ENCODE assay signal across 8 cellular contexts in the genomic region with DNA sequence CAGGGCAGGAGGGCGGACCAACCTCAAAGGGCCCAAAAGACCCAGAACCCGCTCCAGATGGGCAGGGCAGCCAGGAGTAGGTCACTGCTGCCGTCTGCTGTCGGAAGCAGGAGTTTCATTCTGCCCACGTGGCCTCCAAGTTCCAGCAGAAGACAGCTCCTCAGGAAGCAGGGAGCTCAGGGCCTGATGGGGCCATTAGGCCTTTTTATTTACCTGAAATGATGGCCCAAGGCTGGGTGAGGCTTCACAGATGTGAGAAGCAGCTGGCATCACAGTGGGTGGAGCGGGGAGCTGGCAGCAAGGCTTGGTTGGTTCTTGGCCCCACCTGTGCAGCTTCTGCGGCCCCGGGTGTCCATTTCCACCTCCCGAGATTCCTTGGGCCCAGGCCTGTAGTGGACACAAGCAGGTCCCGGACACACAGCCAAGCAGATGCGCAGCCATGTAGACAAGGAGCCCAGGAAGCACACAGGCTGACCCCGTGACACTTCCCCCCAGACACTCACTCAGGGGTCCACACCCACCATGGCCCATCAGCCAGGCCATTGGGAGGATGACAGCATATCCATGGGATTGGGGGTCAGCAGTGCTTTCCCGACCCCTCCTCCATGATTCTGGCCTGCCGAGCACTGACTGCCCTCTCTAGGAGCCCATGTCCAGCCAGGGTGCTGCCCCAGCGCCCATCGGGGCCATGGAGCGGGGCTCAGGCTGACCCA. TPM values are rescaled to one million over a fixed set of nuclear protein-coding genes. Genes with fewer than 3 reads are reported as not detected.
DNase-seq lines count a peak whose midpoint lies in the region; ATAC-seq and TF ChIP-seq lines count a peak whose summit lies in the region.

No MANE protein-coding gene starts in this region.

- no peaks in the 10 kb centered on the region for H3K36me3 Mint-ChIP-seq in activated CD4-positive, alpha-beta T cell treated with anti-CD3 and anti-CD28 coated beads for 36 hours (ENCODE audit: low read depth)
- H3K36me3 Mint-ChIP-seq in activated CD4-positive, alpha-beta T cell treated with anti-CD3 and anti-CD28 coated beads, Interleukin-2, amount 10 ng/mL, durations not matched to agents 24 days and 14 days (ENCODE audit: low read depth), result no peaks in the 10 kb centered on the region
- H3K36me3 Mint-ChIP-seq in MCF 10A (ENCODE audit: insufficient read depth, unreplicated experiment), result no peaks in the 10 kb centered on the region

- no peak for ATAC-seq in activated CD4-positive, alpha-beta T cell treated with anti-CD3 and anti-CD28 coated beads for 36 hours
- ATAC-seq in upper lobe of left lung (ENCODE audit: low FRiP score in 2 of 2) (peak in 1 of 2 donors; percentile 60), HG02678 (IDR thresholded peaks at IDR 0.05; ENCODE audit: unreplicated experiment) (no peak)

- intact Hi-C loops in activated CD4-positive, alpha-beta T cell treated with anti-CD3 and anti-CD28 coated beads for 36 hours (cut with DNase I, micrococcal nuclease), result no loop called here
- intact Hi-C loops in activated CD4-positive, alpha-beta T cell treated with anti-CD3 and anti-CD28 coated beads, Interleukin-2, amount 10 ng/mL, durations not matched to agents 24 days and 14 days (cut with micrococcal nuclease), result no loop called here
- intact Hi-C loops in MCF 10A (cut with micrococcal nuclease), result loop anchor here (1.0 to 2.0 kb wide), 2 partner anchors 85 to 380 kb away; no protein-coding TSS in a partner anchor

- CTCF ChIA-PET in activated CD4-positive, alpha-beta T cell treated with anti-CD3 and anti-CD28 coated beads for 36 hours (lab: Charles Lee), result interaction anchor here (0.6 kb wide), 1 partner anchor 148 kb away, joined by 3 read pairs; no protein-coding TSS in a partner anchor
- CTCF ChIA-PET in MCF 10A (lab: Yijun Ruan, JAX), result interaction anchor here (0.6 to 2.3 kb wide), 10 partner anchors 10 to 295 kb away, joined by 3 to 12 read pairs (median 6); no protein-coding TSS in a partner anchor

- TF ChIP-seq POLR2A in upper lobe of left lung (IDR thresholded peaks at IDR 0.05), result no peak

- H3K4me1 Mint-ChIP-seq in activated CD4-positive, alpha-beta T cell treated with anti-CD3 and anti-CD28 coated beads for 36 hours, result peaks cover 6% of the 10 kb centered on the region
- no peaks in the 10 kb centered on the region for H3K4me1 Mint-ChIP-seq in activated CD4-positive, alpha-beta T cell treated with anti-CD3 and anti-CD28 coated beads, Interleukin-2, amount 10 ng/mL, durations not matched to agents 24 days and 14 days
- H3K4me1 Mint-ChIP-seq in MCF 10A (ENCODE audit: insufficient read depth, unreplicated experiment), result peaks cover 4% of the 10 kb centered on the region

- no peaks in the 10 kb centered on the region for H3K36me3 ChIP-seq in upper lobe of left lung

- DNase-seq in activated CD4-positive, alpha-beta T cell treated with anti-CD3 and anti-CD28 coated beads for 36 hours, result no peak
- DNase-seq in activated CD4-positive, alpha-beta T cell treated with anti-CD3 and anti-CD28 coated beads, Interleukin-2, amount 10 ng/mL, durations not matched to agents 24 days and 14 days, result no peak
- DNase-seq in MCF 10A (ENCODE audit: unreplicated experiment) (peak; percentile 62), kidney glomerular epithelial cell (lab: John Stamatoyannopoulos, UW) (peak; percentile 26), upper lobe of left lung (peak in 1 of 2 donors; percentile 50), NCI-H2081 (lab: John Stamatoyannopoulos, UW) (no peak), NK-92 (lab: John Stamatoyannopoulos, UW; ENCODE audit: unreplicated experiment) (no peak)

- no peak overlapping the region for H3K4me3 Mint-ChIP-seq in activated CD4-positive, alpha-beta T cell treated with anti-CD3 and anti-CD28 coated beads for 36 hours
- no peak overlapping the region for H3K4me3 Mint-ChIP-seq in activated CD4-positive, alpha-beta T cell treated with anti-CD3 and anti-CD28 coated beads, Interleukin-2, amount 10 ng/mL, durations not matched to agents 24 days and 14 days
- H3K4me3 Mint-ChIP-seq in MCF 10A (ENCODE audit: unreplicated experiment), result no peak overlapping the region

- POLR2A ChIA-PET in activated CD4-positive, alpha-beta T cell treated with anti-CD3 and anti-CD28 coated beads for 36 hours (lab: Charles Lee), result no interaction called here
- POLR2A ChIA-PET in MCF 10A (lab: Yijun Ruan, JAX), result interaction anchor here (0.5 to 1.5 kb wide), 6 partner anchors 98 to 457 kb away, joined by 3 to 5 read pairs (median 3); partner anchors contain the start of gene DCUN1D2

- no peak overlapping the region for H3K27ac ChIP-seq in upper lobe of left lung

- H3K4me3 ChIP-seq in upper lobe of left lung, result no peak overlapping the region

- no TSS peak for BruUV-seq in MCF 10A (replicated peaks; lab: Mats Ljungman, UMichigan)

- H3K27ac Mint-ChIP-seq in activated CD4-positive, alpha-beta T cell treated with anti-CD3 and anti-CD28 coated beads for 36 hours, result peak overlapping the region; percentile 19
- H3K27ac Mint-ChIP-seq in activated CD4-positive, alpha-beta T cell treated with anti-CD3 and anti-CD28 coated beads, Interleukin-2, amount 10 ng/mL, durations not matched to agents 24 days and 14 days, result no peak overlapping the region
- no peak overlapping the region for H3K27ac Mint-ChIP-seq in MCF 10A (ENCODE audit: low read depth, unreplicated experiment)

- 77 to 80% methylated on average over 2 to 17 of the region's 17 CpGs for WGBS in upper lobe of left lung, 2 donors

- no peak for TF ChIP-seq EP300 in upper lobe of left lung (IDR thresholded peaks at IDR 0.05)

- no peaks in the 10 kb centered on the region for H3K27me3 Mint-ChIP-seq in activated CD4-positive, alpha-beta T cell treated with anti-CD3 and anti-CD28 coated beads for 36 hours
- no peaks in the 10 kb centered on the region for H3K27me3 Mint-ChIP-seq in activated CD4-positive, alpha-beta T cell treated with anti-CD3 and anti-CD28 coated beads, Interleukin-2, amount 10 ng/mL, durations not matched to agents 24 days and 14 days
- H3K27me3 Mint-ChIP-seq in MCF 10A (ENCODE audit: insufficient read depth, unreplicated experiment), result no peaks in the 10 kb centered on the region

- no peaks in the 10 kb centered on the region for H3K27me3 ChIP-seq in upper lobe of left lung

- H3K4me1 ChIP-seq in upper lobe of left lung, result peaks cover 9 to 19% (median 11%) of the 10 kb centered on the region in 4 donors

- H3K9me3 Mint-ChIP-seq in activated CD4-positive, alpha-beta T cell treated with anti-CD3 and anti-CD28 coated beads for 36 hours (ENCODE audit: low read depth), result no peaks in the 10 kb centered on the region
- H3K9me3 Mint-ChIP-seq in activated CD4-positive, alpha-beta T cell treated with anti-CD3 and anti-CD28 coated beads, Interleukin-2, amount 10 ng/mL, durations not matched to agents 24 days and 14 days, result no peaks in the 10 kb centered on the region
- no peaks in the 10 kb centered on the region for H3K9me3 Mint-ChIP-seq in MCF 10A (ENCODE audit: unreplicated experiment)

- H3K9me3 ChIP-seq in upper lobe of left lung, result no peaks in the 10 kb centered on the region

- TF ChIP-seq CTCF in MCF 10A (IDR thresholded peaks at IDR 0.05; ENCODE audit: unreplicated experiment), result peak; percentile 88
- peak in 5 of 6 experiments; percentile 27 to 55 (median 51) for TF ChIP-seq CTCF in upper lobe of left lung (IDR thresholded peaks at IDR 0.05)

RNA-seq across cellular contexts. Expression of gene C13orf46, which starts 26.4 kb away (rescaled TPM):
- 1 to 10 TPM; 1.6 to 2.2 TPM for total RNA-seq in activated CD4-positive, alpha-beta T cell treated with anti-CD3 and anti-CD28 coated beads for 36 hours
- total RNA-seq in activated CD4-positive, alpha-beta T cell treated with anti-CD3 and anti-CD28 coated beads, Interleukin-2, amount 10 ng/mL, durations not matched to agents 24 days and 14 days, result 0.57 and 0.61 TPM in 2 replicates
- total RNA-seq in MCF 10A (2022), result 0.54 and 1.4 TPM in 2 replicates
- total RNA-seq in upper lobe of left lung, result 10 to 100 TPM in 5 of 6 donors, 1 to 10 TPM in 1; 5.5 to 44.0 (median 14.7) TPM

Comparison
In these comparisons a context has a peak if more than half of its experiments do, and no peak if none do; other contexts are left out.
1. DNase-seq: peak in MCF 10A (single experiment) and kidney glomerular epithelial cell (single experiment); none in activated CD4-positive, alpha-beta T cell treated with anti-CD3 and anti-CD28 coated beads for 36 hours (single experiment), activated CD4-positive, alpha-beta T cell treated with anti-CD3 and anti-CD28 coated beads, Interleukin-2, amount 10 ng/mL, durations not matched to agents 24 days and 14 days (single experiment), NCI-H2081 (0 of 2) and NK-92 (single experiment).